ENCODE assay signal across 16 cellular contexts in genomic region chr18:12315481-12315880, GRCh38. TPM values are rescaled to one million over a fixed set of nuclear protein-coding genes. Genes with fewer than 3 reads are reported as not detected.
A peak's percentile ranks its signal among the peaks of the same experiment; 100 is the strongest.
DNase-seq lines count a peak whose midpoint lies in the region; ATAC-seq and TF ChIP-seq lines count a peak whose summit lies in the region.
"Had no signal": no experiment of that assay in that cellular context is flagged by ENCODE, and none has a peak within 500 bp of the region (broad histone marks: within the 10 kb centered on the region; RNA-seq: fewer than 3 reads in every experiment).

No MANE protein-coding gene starts in this region.

- TF ChIP-seq CTCF in A673 (conservative IDR thresholded peaks at IDR 0.05; ENCODE audit: low read depth, low read length) (no peak), osteoblast (IDR thresholded peaks at IDR 0.05; ENCODE audit: extremely low read depth, low read depth, low read length) (no peak), right lobe of liver (IDR thresholded peaks at IDR 0.05) (no peak), WERI-Rb-1 (IDR thresholded peaks at IDR 0.05; ENCODE audit: low read depth, low read length) (no peak)

- H4K20me1 ChIP-seq in osteoblast (ENCODE audit: insufficient read depth, low read length), result peaks cover 53% of the 10 kb centered on the region

- H3K4me2 ChIP-seq in osteoblast (ENCODE audit: insufficient read depth, low read length), result peak overlapping the region; percentile 17

- no peak overlapping the region for H3K4me3 ChIP-seq in A673 (ENCODE audit: low read depth, low read length, poor library complexity, severe bottlenecking)
- peak overlapping the region; percentile 18 for H3K4me3 ChIP-seq in SK-N-MC
- no peak overlapping the region for H3K4me3 ChIP-seq in osteoblast (ENCODE audit: insufficient read depth, low read length)
- no peak overlapping the region for H3K4me3 ChIP-seq in right lobe of liver
- no peak overlapping the region for H3K4me3 ChIP-seq in WERI-Rb-1 (ENCODE audit: low read depth, low read length)
- H3K4me3 ChIP-seq: psoas muscle, upper lobe of right lung had no signal

- peaks cover 17% of the 10 kb centered on the region for H3K9me3 ChIP-seq in A673 (ENCODE audit: low read depth, low read length, poor library complexity, severe bottlenecking)
- peaks cover 15% of the 10 kb centered on the region for H3K9me3 ChIP-seq in SK-N-MC (ENCODE audit: low read depth, low read length)
- H3K9me3 ChIP-seq in osteoblast (ENCODE audit: low read depth, low read length), result peaks cover 2% of the 10 kb centered on the region
- no peaks in the 10 kb centered on the region for H3K9me3 ChIP-seq in right lobe of liver
- H3K9me3 ChIP-seq in WERI-Rb-1 (ENCODE audit: severe bottlenecking), result peaks cover 8% of the 10 kb centered on the region
- H3K9me3 ChIP-seq: upper lobe of right lung had no signal

- H3K27me3 Mint-ChIP-seq in activated T-cell treated with anti-CD3 and anti-CD28 coated beads, Interleukin-2, amount 50 U/mL, for 4 hours (ENCODE audit: low read depth), result peaks cover 9% of the 10 kb centered on the region
- H3K27me3 Mint-ChIP-seq: effector memory CD8-positive, alpha-beta T cell had no signal

- H3K4me3 Mint-ChIP-seq in activated T-cell treated with anti-CD3 and anti-CD28 coated beads, Interleukin-2, amount 50 U/mL, for 4 hours, result no peak overlapping the region
- H3K4me3 Mint-ChIP-seq: brain; effector memory CD8-positive, alpha-beta T cell had no signal

- no TSS peak for BruUV-seq in A673 (replicated peaks; lab: Mats Ljungman, UMichigan)

- POLR2A ChIA-PET in A673 (lab: Charles Lee; ENCODE audit: low non-redundant PET), result interaction anchor here (1.2 kb wide), 1 partner anchor 292 kb away, joined by 7 read pairs; no protein-coding TSS in a partner anchor

- H3K36me3 Mint-ChIP-seq in activated T-cell treated with anti-CD3 and anti-CD28 coated beads, Interleukin-2, amount 50 U/mL, for 4 hours (ENCODE audit: insufficient read depth), result no peaks in the 10 kb centered on the region

- H3K4me1 ChIP-seq in A673 (ENCODE audit: insufficient read depth, low read length, poor library complexity, severe bottlenecking) (peaks cover 36% of the 10 kb centered on the region), osteoblast (ENCODE audit: insufficient read depth, low read length) (peaks cover 35% of the 10 kb centered on the region), right lobe of liver (no peaks in the 10 kb centered on the region)

- 73% methylated on average over 7 of the region's 10 CpGs for WGBS in right lobe of liver (ENCODE audit: insufficient coverage, low coverage, low lambda C conversion rate, missing lambda C conversion rate)

- H3K27ac ChIP-seq in A673 (ENCODE audit: low read depth, low read length, poor library complexity, severe bottlenecking), result peak overlapping the region; percentile 49
- H3K27ac ChIP-seq in SK-N-MC, result peak overlapping the region; percentile 67
- peak overlapping the region; percentile 80 for H3K27ac ChIP-seq in osteoblast (ENCODE audit: low read depth, low read length)
- no peak overlapping the region for H3K27ac ChIP-seq in right lobe of liver
- no peak overlapping the region for H3K27ac ChIP-seq in WERI-Rb-1
- H3K27ac ChIP-seq: psoas muscle, upper lobe of right lung had no signal

- peaks cover 93% of the 10 kb centered on the region for H3K79me2 ChIP-seq in osteoblast (ENCODE audit: insufficient read depth, low read length)

- no peaks in the 10 kb centered on the region for H3K4me1 Mint-ChIP-seq in activated T-cell treated with anti-CD3 and anti-CD28 coated beads, Interleukin-2, amount 50 U/mL, for 4 hours (ENCODE audit: low read depth)

- no peak overlapping the region for H2AFZ ChIP-seq in osteoblast (ENCODE audit: low read length)

- CTCF ChIA-PET in A673 (lab: Charles Lee), result interaction anchor here (0.6 kb wide), 1 partner anchor 44 kb away, joined by 3 read pairs; no protein-coding TSS in a partner anchor

- H3K27me3 ChIP-seq in A673 (replicated peaks; ENCODE audit: insufficient read depth, low read depth, low read length, poor library complexity) (no peaks in the 10 kb centered on the region), osteoblast (ENCODE audit: insufficient read depth, low read length) (no peaks in the 10 kb centered on the region), right lobe of liver (no peaks in the 10 kb centered on the region), WERI-Rb-1 (ENCODE audit: insufficient read depth, low read depth, severe bottlenecking) (no peaks in the 10 kb centered on the region)
- H3K27me3 ChIP-seq: upper lobe of right lung had no signal

- H3K9ac ChIP-seq in SK-N-MC (ENCODE audit: insufficient read length), result no peak overlapping the region

- H3K9me3 Mint-ChIP-seq in activated T-cell treated with anti-CD3 and anti-CD28 coated beads, Interleukin-2, amount 50 U/mL, for 4 hours, result peaks cover 6% of the 10 kb centered on the region

- intact Hi-C loops in A673 (cut with micrococcal nuclease; ENCODE audit: unreplicated experiment) (no loop called here), right lobe of liver (cut with DNase I) (no loop called here)

- ATAC-seq in right lobe of liver, result no peak
- ATAC-seq in GM21367 (IDR thresholded peaks at IDR 0.05; ENCODE audit: unreplicated experiment), result no peak
- no peak for ATAC-seq in activated T-cell treated with anti-CD3 and anti-CD28 coated beads, Interleukin-2, amount 50 U/mL, for 4 hours
- ATAC-seq: effector memory CD8-positive, alpha-beta T cell; psoas muscle had no signal

- DNase-seq in A673 (ENCODE audit: low spot score) (no peak), SK-N-MC (ENCODE audit: low read depth, low spot score) (no peak), fibroblast of peridontal ligament (ENCODE audit: extremely low read depth) (peak; percentile 46), osteoblast (ENCODE audit: insufficient read length, low spot score, missing footprints) (no peak), right lobe of liver (no peak), WERI-Rb-1 (no peak)
- no peak for DNase-seq in activated T-cell treated with anti-CD3 and anti-CD28 coated beads, Interleukin-2, amount 50 U/mL, for 4 hours
- DNase-seq: effector memory CD8-positive, alpha-beta T cell; EL; head of caudate nucleus; NCI-H1092 treated with DMSO at 0.1 percent for 48 hours; psoas muscle; stimulated activated CD8-positive, alpha-beta memory T cell treated with anti-CD3 and anti-CD28 coated beads, Interleukin-4, amount 100 ng/mL, for 48 hours had no signal

- no peak for TF ChIP-seq POLR2A in right lobe of liver (IDR thresholded peaks at IDR 0.05)

- peaks cover 73% of the 10 kb centered on the region for H3K36me3 ChIP-seq in A673 (ENCODE audit: insufficient read depth, low read length, poor library complexity, severe bottlenecking)
- H3K36me3 ChIP-seq in SK-N-MC (ENCODE audit: insufficient read depth, low read length), result peaks cover 69% of the 10 kb centered on the region
- H3K36me3 ChIP-seq in osteoblast (ENCODE audit: insufficient read depth, low read length), result peaks cover 93% of the 10 kb centered on the region
- no peaks in the 10 kb centered on the region for H3K36me3 ChIP-seq in right lobe of liver
- peaks cover 21% of the 10 kb centered on the region for H3K36me3 ChIP-seq in WERI-Rb-1

RNA-seq across cellular contexts. Expression of gene TUBB6, which starts 7.4 kb away (rescaled TPM):
- total RNA-seq in A673 (2021) (182 and 197 TPM in 2 replicates), osteoblast (312 and 425 TPM in 2 replicates), right lobe of liver (10 to 100 TPM in 2 of 6 experiments, 1 to 10 TPM in 4; 2.4 to 18.5 (median 9.0) TPM)
- 1 to 10 TPM; 1.1 to 2.6 (median 1.3) TPM for total RNA-seq in activated T-cell treated with anti-CD3 and anti-CD28 coated beads, Interleukin-2, amount 50 U/mL, for 4 hours

Comparison
In these comparisons a context has a peak if more than half of its experiments do, and no peak if none do; other contexts are left out.
1. H3K27ac ChIP-seq: peak in A673 (single experiment), SK-N-MC (single experiment) and osteoblast (single experiment); none in right lobe of liver (0 of 3) and WERI-Rb-1 (single experiment).